8 cellular contexts compared by ENCODE assay signal in the genomic region with DNA sequence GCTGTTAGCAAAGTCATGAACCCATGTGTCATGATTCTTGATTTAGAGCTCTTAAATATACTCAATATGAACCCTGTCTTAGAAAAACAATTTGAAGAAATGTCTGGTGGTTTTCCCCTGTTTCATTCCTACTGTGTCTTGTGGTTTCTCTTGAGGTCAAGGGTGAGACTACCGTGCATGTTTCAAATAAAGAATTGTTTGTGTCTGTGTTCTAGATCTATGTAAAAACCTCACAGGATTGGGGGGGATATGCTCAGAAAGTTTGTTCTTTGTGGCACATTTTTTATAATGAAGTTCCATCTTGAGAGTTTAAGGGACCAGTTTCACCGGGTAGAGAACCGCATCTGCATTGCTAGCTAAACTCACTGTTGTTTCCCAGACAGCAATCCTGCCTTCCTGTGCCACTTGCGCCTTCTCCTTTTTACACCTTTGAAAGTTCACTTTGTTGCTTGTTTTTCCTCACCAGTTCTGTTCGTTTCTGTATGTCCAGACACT. TPM values are rescaled to one million over a fixed set of nuclear protein-coding genes. Genes with fewer than 3 reads are reported as not detected.
DNase-seq lines count a peak whose midpoint lies in the region; ATAC-seq and TF ChIP-seq lines count a peak whose summit lies in the region.

No MANE protein-coding gene starts in this region.

- ATAC-seq in GM18909 (IDR thresholded peaks at IDR 0.05; ENCODE audit: poor library complexity, unreplicated experiment), result peak; percentile 75
- ATAC-seq in HG03135 (IDR thresholded peaks at IDR 0.05; ENCODE audit: unreplicated experiment), result peak; percentile 69
- no peak for ATAC-seq in GM19397 (IDR thresholded peaks at IDR 0.05; ENCODE audit: unreplicated experiment)

- peak overlapping the region; percentile 92 for H3K27ac Mint-ChIP-seq in T-helper 1 cell treated with Interleukin-12 subunit alpha and Interleukin-12 subunit beta and Interleukin-4 antibody, amounts not matched to agents 30 μg/mL and 1 μg/mL, for 36 hours
- H3K27ac Mint-ChIP-seq in glutamatergic neuron (ENCODE audit: unreplicated experiment), result no peak overlapping the region

- H3K9me3 Mint-ChIP-seq in T-helper 1 cell treated with Interleukin-12 subunit alpha and Interleukin-12 subunit beta and Interleukin-4 antibody, amounts not matched to agents 30 μg/mL and 1 μg/mL, for 36 hours, result no peaks in the 10 kb centered on the region
- peaks cover 2% of the 10 kb centered on the region for H3K9me3 Mint-ChIP-seq in glutamatergic neuron (ENCODE audit: unreplicated experiment)

- H3K27me3 Mint-ChIP-seq in T-helper 1 cell treated with Interleukin-12 subunit alpha and Interleukin-12 subunit beta and Interleukin-4 antibody, amounts not matched to agents 30 μg/mL and 1 μg/mL, for 36 hours (ENCODE audit: low read depth), result no peaks in the 10 kb centered on the region
- H3K27me3 Mint-ChIP-seq in glutamatergic neuron (ENCODE audit: unreplicated experiment), result peaks cover 1% of the 10 kb centered on the region

- H3K4me1 Mint-ChIP-seq in T-helper 1 cell treated with Interleukin-12 subunit alpha and Interleukin-12 subunit beta and Interleukin-4 antibody, amounts not matched to agents 30 μg/mL and 1 μg/mL, for 36 hours (ENCODE audit: low read depth), result peaks cover 66% of the 10 kb centered on the region
- peaks cover 19% of the 10 kb centered on the region for H3K4me1 Mint-ChIP-seq in glutamatergic neuron (ENCODE audit: low read depth, unreplicated experiment)

- peak overlapping the region; percentile 75 for H3K4me3 Mint-ChIP-seq in T-helper 1 cell treated with Interleukin-12 subunit alpha and Interleukin-12 subunit beta and Interleukin-4 antibody, amounts not matched to agents 30 μg/mL and 1 μg/mL, for 36 hours
- H3K4me3 Mint-ChIP-seq in glutamatergic neuron (ENCODE audit: unreplicated experiment), result no peak overlapping the region

- no peak for TF ChIP-seq CTCF in glutamatergic neuron (IDR thresholded peaks at IDR 0.05; ENCODE audit: partially characterized antibody, unreplicated experiment)

- H3K36me3 Mint-ChIP-seq in T-helper 1 cell treated with Interleukin-12 subunit alpha and Interleukin-12 subunit beta and Interleukin-4 antibody, amounts not matched to agents 30 μg/mL and 1 μg/mL, for 36 hours (ENCODE audit: low read depth), result peaks cover 25% of the 10 kb centered on the region
- H3K36me3 Mint-ChIP-seq in glutamatergic neuron (ENCODE audit: unreplicated experiment), result no peaks in the 10 kb centered on the region

- DNase-seq in AG08396 (ENCODE audit: low spot score) (peak; percentile 9), foreskin melanocyte (peak; percentile 69), dedifferentiated amniotic fluid mesenchymal stem cell (ENCODE audit: extremely low spot score) (no peak), glutamatergic neuron (no peak)

RNA-seq across cellular contexts. Expression of a gene that starts 30.9 kb away (rescaled TPM):
- 88.7 TPM for total RNA-seq in glutamatergic neuron (ENCODE audit: unreplicated experiment)

RNA-seq across cellular contexts. Expression of a gene that starts 54.4 kb away (rescaled TPM):
- total RNA-seq in glutamatergic neuron (ENCODE audit: unreplicated experiment), result 35.3 TPM

Comparison
In these comparisons a context has a peak if more than half of its experiments do, and no peak if none do; other contexts are left out.
1. DNase-seq: peak in AG08396 (single experiment) and foreskin melanocyte (single experiment); none in dedifferentiated amniotic fluid mesenchymal stem cell (single experiment) and glutamatergic neuron (single experiment).